35 cellular contexts compared by ENCODE assay signal in the genomic region with DNA sequence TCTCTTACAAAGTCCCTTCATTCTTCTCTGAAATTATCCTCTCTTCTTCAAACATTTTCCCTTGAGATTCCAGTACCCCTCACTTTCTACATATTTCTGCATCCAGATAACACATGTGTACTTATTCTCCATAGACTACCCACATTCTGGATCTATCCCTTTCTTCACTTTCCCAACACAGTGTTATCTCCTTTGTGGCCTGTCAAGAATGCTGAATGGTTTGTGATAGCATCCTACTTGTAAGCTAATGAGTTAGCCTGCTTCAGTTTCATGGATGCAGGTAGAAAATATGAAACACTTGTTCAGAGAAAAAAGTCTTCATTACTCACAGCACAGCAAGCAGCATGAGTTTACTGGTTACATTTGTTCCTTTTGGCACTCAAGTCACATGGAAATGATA.
"Had no signal": no experiment of that assay in that cellular context is flagged by ENCODE, and none has a peak within 500 bp of the region (broad histone marks: within the 10 kb centered on the region; RNA-seq: fewer than 3 reads in every experiment).

No MANE protein-coding gene starts in this region.

- H3K4me2 ChIP-seq: KMS-11 had no signal

- H3K4me3 ChIP-seq: MG63 had no signal

- H3K9me3 ChIP-seq: MG63 had no signal

- DNase-seq: Karpas-422, Kasumi-1, KG1, MG63, MM.1S, MV-4-11, NCI-H1048, NCI-H1092, NCI-H1092 treated with DMSO at 0.1 percent for 48 hours, NCI-H1105, NCI-H1105 treated with DMSO at 0.1 percent for 48 hours, NCI-H1417, NCI-H1417 treated with DMSO at 0.1 percent for 48 hours, NCI-H1436, NCI-H1436 treated with DMSO at 0.1 percent for 48 hours, NCI-H146, NCI-H1694, NCI-H1694 treated with DMSO at 0.1 percent for 48 hours, NCI-H187, NCI-H187 treated with DMSO at 0.1 percent for 48 hours, NCI-H1930, NCI-H2029, NCI-H2029 treated with DMSO at 0.1 percent for 48 hours, NCI-H2081, NCI-H2081 treated with DMSO at 0.1 percent for 48 hours, NCI-H2107, NCI-H2171, NCI-H2171 treated with DMSO at 0.1 percent for 48 hours, NCI-H2227 treated with DMSO at 0.1 percent for 48 hours, NCI-H345, NCI-H446, NCI-H446 treated with DMSO at 0.1 percent for 48 hours, NCI-H510A, NCI-H510A treated with DMSO at 0.1 percent for 48 hours had no signal

- H3K36me3 ChIP-seq: MG63 had no signal

- H3K27ac ChIP-seq: KMS-11 had no signal

- H3K9ac ChIP-seq: KMS-11 had no signal

- H3K27me3 ChIP-seq: MG63 had no signal
